In genomic region chr12:53053223-53054111, GRCh38 we compare ENCODE assay signal across 8 cellular contexts. TPM values are rescaled to one million over a fixed set of nuclear protein-coding genes. Genes with fewer than 3 reads are reported as not detected.
DNase-seq lines count a peak whose midpoint lies in the region; ATAC-seq and TF ChIP-seq lines count a peak whose summit lies in the region.

No MANE protein-coding gene starts in this region.

- ATAC-seq in lung (ENCODE audit: insufficient read depth, low FRiP score) (no peak), HG03571 (IDR thresholded peaks at IDR 0.05; ENCODE audit: unreplicated experiment) (no peak), HG02884 (IDR thresholded peaks at IDR 0.05; ENCODE audit: unreplicated experiment) (no peak)

- H3K27me3 ChIP-seq in lung (ENCODE audit: control insufficient read depth, insufficient read depth), result no peaks in the 10 kb centered on the region

- TF ChIP-seq CTCF in GM12872 (IDR thresholded peaks at IDR 0.05; ENCODE audit: insufficient read depth, low read depth, low read length) (peak; percentile 63), lung (IDR thresholded peaks at IDR 0.05; ENCODE audit: control extremely low read depth, extremely low read depth) (peak; percentile 22)

- DNase-seq in NCI-H187 treated with DMSO at 0.1 percent for 48 hours (lab: John Stamatoyannopoulos, UW) (peak; percentile 55), lung (ENCODE audit: low spot score) (peak; percentile 84)
- DNase-seq in activated CD4-positive, alpha-beta T cell treated with anti-CD3 and anti-CD28 coated beads, Interleukin-2, amount 50 U/mL, for 48 hours, result peak; percentile 61 to 66
- DNase-seq in effector CD8-positive, alpha-beta T cell (lab: John Stamatoyannopoulos, UW), result peak; percentile 49
- DNase-seq in stimulated activated CD8-positive, alpha-beta memory T cell treated with anti-CD3 and anti-CD28 coated beads, Interleukin-4, amount 100 ng/mL, for 48 hours, result peak; percentile 66

- H3K36me3 ChIP-seq in lung (ENCODE audit: control insufficient read depth in 2 of 2, insufficient read depth in 2 of 2, low read length in 2 of 2), result peaks cover 0 to 21% of the 10 kb centered on the region in 2 donors

- H3K27ac ChIP-seq in lung (ENCODE audit: low read depth in 1 of 2, low read length in 1 of 2), result peak overlapping the region; percentile 79

- peaks cover 8 to 17% of the 10 kb centered on the region in 2 donors for H3K4me1 ChIP-seq in lung (ENCODE audit: control insufficient read depth in 2 of 2, insufficient read depth in 2 of 2, low read length in 2 of 2)

- no peaks in the 10 kb centered on the region for H3K9me3 ChIP-seq in lung (ENCODE audit: control insufficient read depth in 2 of 2, insufficient read depth in 1 of 2, low read length in 1 of 2)

- H3K4me3 ChIP-seq in lung, result no peak overlapping the region

- WGBS in lung, 2 donors, result 42 to 46% methylated on average over 12 to 16 of the region's 16 CpGs

RNA-seq across cellular contexts. Expression of gene TNS2, which starts 3.6 kb away (rescaled TPM):
- total RNA-seq in lung, result 100 to 1,000 TPM in 1 of 2 donors, 10 to 100 TPM in 1; 56.7 to 182 TPM
- 100 to 1,000 TPM in 1 of 2 donors, 10 to 100 TPM in 1; 72.8 to 138 TPM for polyA plus RNA-seq in lung

RNA-seq across cellular contexts. Expression of gene SPRYD3, which starts 25.7 kb away (rescaled TPM):
- 10 to 100 TPM; 17.1 to 60.2 TPM for total RNA-seq in lung
- 10 to 100 TPM; 24.4 to 45.5 TPM for polyA plus RNA-seq in lung

RNA-seq across cellular contexts. Expression of gene IGFBP6, which starts 44.0 kb away (rescaled TPM):
- 10 to 100 TPM; 16.0 to 42.5 TPM for total RNA-seq in lung
- 10 to 100 TPM; 15.9 to 75.0 TPM for polyA plus RNA-seq in lung

RNA-seq across cellular contexts. Expression of gene EIF4B, which starts 47.2 kb away (rescaled TPM):
- 100 to 1,000 TPM; 301 to 684 TPM for total RNA-seq in lung
- 100 to 1,000 TPM in 1 of 2 donors, 10 to 100 TPM in 1; 81.9 to 139 TPM for polyA plus RNA-seq in lung

RNA-seq across cellular contexts. Expression of gene SOAT2, which starts 49.8 kb away (rescaled TPM):
- total RNA-seq in lung, result under 1 TPM in 1 of 2 donors, not detected in 1; 0.21 TPM
- under 1 TPM; 0.06 to 0.10 TPM for polyA plus RNA-seq in lung
